In the genomic region with DNA sequence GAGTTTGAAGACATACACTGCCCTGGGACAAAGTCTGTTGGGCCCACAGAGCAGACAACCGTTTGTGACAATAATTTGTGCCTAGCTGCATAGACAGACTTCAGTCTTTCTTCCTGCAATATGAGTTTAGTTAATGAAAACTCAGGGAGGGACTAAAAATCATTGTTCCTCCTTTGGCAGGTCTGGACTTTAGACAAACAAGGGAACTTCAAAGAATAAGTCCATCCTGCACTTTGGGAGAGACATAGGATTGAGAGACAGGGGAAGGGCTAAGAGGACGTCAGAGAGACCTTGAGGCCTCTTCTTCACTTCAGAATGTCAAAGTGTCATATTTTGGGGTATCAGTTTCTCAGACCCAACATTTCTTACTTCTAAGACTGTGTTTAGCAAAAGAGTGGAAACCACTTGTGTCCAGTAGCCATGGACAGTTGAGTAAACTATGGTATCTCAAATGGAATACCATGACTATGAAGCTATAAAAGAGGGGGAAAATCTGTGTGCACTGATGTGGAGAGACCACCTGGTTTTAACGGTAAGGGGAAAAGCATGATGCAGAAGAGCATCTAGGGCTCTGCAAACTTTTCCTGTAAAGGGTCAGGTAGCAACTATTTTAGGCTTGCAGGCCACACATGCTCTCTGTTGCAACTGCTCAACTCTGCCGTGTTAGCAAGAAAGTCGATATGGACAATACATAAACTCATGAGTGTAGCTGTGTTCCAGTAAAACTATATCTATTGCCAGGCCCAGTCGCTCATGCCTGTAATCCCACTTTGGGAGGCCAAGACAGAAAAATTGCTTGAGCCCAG, we compare ENCODE assay signal across 1 cellular context.
TF ChIP-seq lines count a peak whose summit lies in the region.

No MANE protein-coding gene starts in this region.

TF ChIP-seq in HepG2, 621 proteins besides CTCF, POLR2A, EP300 and RAD21 (continued from another document and continues in another):
- TF ChIP-seq FOXK2 (IDR thresholded peaks at IDR 0.05) (no peak), ETV6 (CRISPR knock-in tag; conservative IDR thresholded peaks at IDR 0.05) (no peak), SOX5 (CRISPR knock-in tag; IDR thresholded peaks at IDR 0.05; ENCODE audit: borderline replicate concordance) (peak; percentile 92), ZKSCAN1 (IDR thresholded peaks at IDR 0.05; ENCODE audit: low read length) (no peak), NFIB (CRISPR knock-in tag; IDR thresholded peaks at IDR 0.05; ENCODE audit: borderline replicate concordance) (no peak), ZNF296 (CRISPR knock-in tag; conservative IDR thresholded peaks at IDR 0.05) (no peak), ATM (IDR thresholded peaks at IDR 0.05; ENCODE audit: borderline replicate concordance) (no peak), TARDBP (CRISPR knock-in tag; IDR thresholded peaks at IDR 0.05) (0 out of 2 replicates have a peak, but pooled peaks have one; percentile 30), MLLT10 (CRISPR knock-in tag; IDR thresholded peaks at IDR 0.05) (no peak), HNF4G (IDR thresholded peaks at IDR 0.05; ENCODE audit: borderline replicate concordance, low read depth, low read length) (no peak), HNF4G (CRISPR knock-in tag; IDR thresholded peaks at IDR 0.05; ENCODE audit: borderline replicate concordance, low read depth) (no peak), MIER3 (CRISPR knock-in tag; IDR thresholded peaks at IDR 0.05; ENCODE audit: borderline replicate concordance) (peak; percentile 41; the same call in 1 of the 2 replicates), ZBTB7B (CRISPR knock-in tag; IDR thresholded peaks at IDR 0.05) (peak; percentile 19; the same call in 1 of the 2 replicates), CCAR2 (optimal IDR thresholded peaks at IDR 0.05; ENCODE audit: low read depth, low read length) (no peak), ELF3 (CRISPR knock-in tag; IDR thresholded peaks at IDR 0.05) (peak; percentile 65; the same call in 1 of the 2 replicates), SOX6 (IDR thresholded peaks at IDR 0.05) (no peak), SOX6 (CRISPR knock-in tag; IDR thresholded peaks at IDR 0.05) (peak; percentile 91), ZNF263 (CRISPR knock-in tag; IDR thresholded peaks at IDR 0.05) (no peak), RFX3 (CRISPR knock-in tag; IDR thresholded peaks at IDR 0.05) (no peak), ZNF10 (CRISPR knock-in tag; IDR thresholded peaks at IDR 0.05; ENCODE audit: borderline replicate concordance, low read depth) (no peak), ZNF205 (CRISPR knock-in tag; IDR thresholded peaks at IDR 0.05) (0 out of 2 replicates have a peak, but pooled peaks have one; percentile 46), BHLHE40 (IDR thresholded peaks at IDR 0.05; ENCODE audit: low read length) (no peak), NCOR1 (IDR thresholded peaks at IDR 0.05; ENCODE audit: borderline replicate concordance, low read length) (peak; percentile 53; the same call in 1 of the 2 replicates), RFX5 (IDR thresholded peaks at IDR 0.05; ENCODE audit: low read depth, low read length) (no peak), ZNF256 (CRISPR knock-in tag; conservative IDR thresholded peaks at IDR 0.05) (no peak), ETV5 (CRISPR knock-in tag; IDR thresholded peaks at IDR 0.05; ENCODE audit: borderline replicate concordance) (no peak; the same call in 1 of the 2 replicates), IRF2 (CRISPR knock-in tag; IDR thresholded peaks at IDR 0.05) (0 out of 2 replicates have a peak, but pooled peaks have one; percentile 19), NR1H2 (CRISPR knock-in tag; IDR thresholded peaks at IDR 0.05; ENCODE audit: borderline replicate concordance, low read depth) (no peak), ZBTB1 (CRISPR knock-in tag; IDR thresholded peaks at IDR 0.05; ENCODE audit: borderline replicate concordance) (no peak), DNMT1 (CRISPR knock-in tag; IDR thresholded peaks at IDR 0.05) (no peak), ZSCAN31 (CRISPR knock-in tag; IDR thresholded peaks at IDR 0.05; ENCODE audit: low read depth) (no peak), ZNF589 (CRISPR knock-in tag; conservative IDR thresholded peaks at IDR 0.05) (no peak), CC2D1A (CRISPR knock-in tag; IDR thresholded peaks at IDR 0.05) (no peak), ZKSCAN8 (CRISPR knock-in tag; IDR thresholded peaks at IDR 0.05; ENCODE audit: borderline replicate concordance) (0 out of 2 replicates have a peak, but pooled peaks have one; percentile 55), YEATS2 (CRISPR knock-in tag; IDR thresholded peaks at IDR 0.05; ENCODE audit: borderline replicate concordance) (no peak), FOXP1 (IDR thresholded peaks at IDR 0.05) (no peak), FOXP1 (CRISPR knock-in tag; IDR thresholded peaks at IDR 0.05) (0 out of 2 replicates have a peak, but pooled peaks have one; percentile 8), MBD4 (IDR thresholded peaks at IDR 0.05; ENCODE audit: borderline replicate concordance, low read length) (0 out of 2 replicates have a peak, but pooled peaks have one; percentile 50), CEBPB (IDR thresholded peaks at IDR 0.05; ENCODE audit: borderline replicate concordance, low read depth, low read length) (peak; percentile 32; the same call in 1 of the 2 replicates), SIX4 (CRISPR knock-in tag; IDR thresholded peaks at IDR 0.05) (no peak), ZNF549 (CRISPR knock-in tag; IDR thresholded peaks at IDR 0.05) (no peak), NCOA2 (CRISPR knock-in tag; IDR thresholded peaks at IDR 0.05) (peak; percentile 61; the same call in 1 of the 2 replicates), POGZ (CRISPR knock-in tag; IDR thresholded peaks at IDR 0.05) (peak; percentile 45; the same call in 1 of the 2 replicates), MEIS2 (CRISPR knock-in tag; IDR thresholded peaks at IDR 0.05) (no peak), GPN1 (CRISPR knock-in tag; IDR thresholded peaks at IDR 0.05; ENCODE audit: borderline replicate concordance) (no peak), PAX8 (CRISPR knock-in tag; IDR thresholded peaks at IDR 0.05; ENCODE audit: borderline replicate concordance) (no peak), NFKB2 (CRISPR knock-in tag; IDR thresholded peaks at IDR 0.05; ENCODE audit: borderline replicate concordance) (no peak)
- TF ChIP-seq, protein P1, sequence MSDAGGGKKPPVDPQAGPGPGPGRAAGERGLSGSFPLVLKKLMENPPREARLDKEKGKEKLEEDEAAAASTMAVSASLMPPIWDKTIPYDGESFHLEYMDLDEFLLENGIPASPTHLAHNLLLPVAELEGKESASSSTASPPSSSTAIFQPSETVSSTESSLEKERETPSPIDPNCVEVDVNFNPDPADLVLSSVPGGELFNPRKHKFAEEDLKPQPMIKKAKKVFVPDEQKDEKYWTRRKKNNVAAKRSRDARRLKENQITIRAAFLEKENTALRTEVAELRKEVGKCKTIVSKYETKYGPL (CRISPR knock-in tag; IDR thresholded peaks at IDR 0.05), result no peak
- TF ChIP-seq, protein P2, sequence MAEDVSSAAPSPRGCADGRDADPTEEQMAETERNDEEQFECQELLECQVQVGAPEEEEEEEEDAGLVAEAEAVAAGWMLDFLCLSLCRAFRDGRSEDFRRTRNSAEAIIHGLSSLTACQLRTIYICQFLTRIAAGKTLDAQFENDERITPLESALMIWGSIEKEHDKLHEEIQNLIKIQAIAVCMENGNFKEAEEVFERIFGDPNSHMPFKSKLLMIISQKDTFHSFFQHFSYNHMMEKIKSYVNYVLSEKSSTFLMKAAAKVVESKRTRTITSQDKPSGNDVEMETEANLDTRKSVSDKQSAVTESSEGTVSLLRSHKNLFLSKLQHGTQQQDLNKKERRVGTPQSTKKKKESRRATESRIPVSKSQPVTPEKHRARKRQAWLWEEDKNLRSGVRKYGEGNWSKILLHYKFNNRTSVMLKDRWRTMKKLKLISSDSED (CRISPR knock-in tag; IDR thresholded peaks at IDR 0.05), result no peak
- TF ChIP-seq, protein P3, sequence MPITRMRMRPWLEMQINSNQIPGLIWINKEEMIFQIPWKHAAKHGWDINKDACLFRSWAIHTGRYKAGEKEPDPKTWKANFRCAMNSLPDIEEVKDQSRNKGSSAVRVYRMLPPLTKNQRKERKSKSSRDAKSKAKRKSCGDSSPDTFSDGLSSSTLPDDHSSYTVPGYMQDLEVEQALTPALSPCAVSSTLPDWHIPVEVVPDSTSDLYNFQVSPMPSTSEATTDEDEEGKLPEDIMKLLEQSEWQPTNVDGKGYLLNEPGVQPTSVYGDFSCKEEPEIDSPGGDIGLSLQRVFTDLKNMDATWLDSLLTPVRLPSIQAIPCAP (CRISPR knock-in tag; IDR thresholded peaks at IDR 0.05; ENCODE audit: low read depth), result no peak
- TF ChIP-seq, protein P4, sequence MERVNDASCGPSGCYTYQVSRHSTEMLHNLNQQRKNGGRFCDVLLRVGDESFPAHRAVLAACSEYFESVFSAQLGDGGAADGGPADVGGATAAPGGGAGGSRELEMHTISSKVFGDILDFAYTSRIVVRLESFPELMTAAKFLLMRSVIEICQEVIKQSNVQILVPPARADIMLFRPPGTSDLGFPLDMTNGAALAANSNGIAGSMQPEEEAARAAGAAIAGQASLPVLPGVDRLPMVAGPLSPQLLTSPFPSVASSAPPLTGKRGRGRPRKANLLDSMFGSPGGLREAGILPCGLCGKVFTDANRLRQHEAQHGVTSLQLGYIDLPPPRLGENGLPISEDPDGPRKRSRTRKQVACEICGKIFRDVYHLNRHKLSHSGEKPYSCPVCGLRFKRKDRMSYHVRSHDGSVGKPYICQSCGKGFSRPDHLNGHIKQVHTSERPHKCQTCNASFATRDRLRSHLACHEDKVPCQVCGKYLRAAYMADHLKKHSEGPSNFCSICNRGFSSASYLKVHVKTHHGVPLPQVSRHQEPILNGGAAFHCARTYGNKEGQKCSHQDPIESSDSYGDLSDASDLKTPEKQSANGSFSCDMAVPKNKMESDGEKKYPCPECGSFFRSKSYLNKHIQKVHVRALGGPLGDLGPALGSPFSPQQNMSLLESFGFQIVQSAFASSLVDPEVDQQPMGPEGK (CRISPR knock-in tag; IDR thresholded peaks at IDR 0.05), result peak; percentile 50; the same call in 1 of the 2 replicates
- TF ChIP-seq, protein P5, sequence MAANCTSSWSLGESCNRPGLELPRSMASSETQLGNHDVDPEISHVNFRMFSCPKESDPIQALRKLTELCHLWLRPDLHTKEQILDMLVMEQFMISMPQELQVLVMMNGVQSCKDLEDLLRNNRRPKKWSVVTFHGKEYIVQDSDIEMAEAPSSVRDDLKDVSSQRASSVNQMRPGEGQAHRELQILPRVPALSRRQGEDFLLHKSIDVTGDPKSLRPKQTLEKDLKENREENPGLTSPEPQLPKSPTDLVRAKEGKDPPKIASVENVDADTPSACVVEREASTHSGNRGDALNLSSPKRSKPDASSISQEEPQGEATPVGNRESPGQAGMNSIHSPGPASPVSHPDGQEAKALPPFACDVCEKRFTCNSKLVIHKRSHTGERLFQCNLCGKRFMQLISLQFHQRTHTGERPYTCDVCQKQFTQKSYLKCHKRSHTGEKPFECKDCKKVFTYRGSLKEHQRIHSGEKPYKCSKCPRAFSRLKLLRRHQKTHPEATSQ (CRISPR knock-in tag; IDR thresholded peaks at IDR 0.05; ENCODE audit: borderline replicate concordance), result peak; percentile 46; the same call in 1 of the 2 replicates
- TF ChIP-seq, protein P6, sequence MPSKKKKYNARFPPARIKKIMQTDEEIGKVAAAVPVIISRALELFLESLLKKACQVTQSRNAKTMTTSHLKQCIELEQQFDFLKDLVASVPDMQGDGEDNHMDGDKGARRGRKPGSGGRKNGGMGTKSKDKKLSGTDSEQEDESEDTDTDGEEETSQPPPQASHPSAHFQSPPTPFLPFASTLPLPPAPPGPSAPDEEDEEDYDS (CRISPR knock-in tag; IDR thresholded peaks at IDR 0.05), result peak; percentile 17; the same call in 1 of the 2 replicates
- TF ChIP-seq, protein P7, sequence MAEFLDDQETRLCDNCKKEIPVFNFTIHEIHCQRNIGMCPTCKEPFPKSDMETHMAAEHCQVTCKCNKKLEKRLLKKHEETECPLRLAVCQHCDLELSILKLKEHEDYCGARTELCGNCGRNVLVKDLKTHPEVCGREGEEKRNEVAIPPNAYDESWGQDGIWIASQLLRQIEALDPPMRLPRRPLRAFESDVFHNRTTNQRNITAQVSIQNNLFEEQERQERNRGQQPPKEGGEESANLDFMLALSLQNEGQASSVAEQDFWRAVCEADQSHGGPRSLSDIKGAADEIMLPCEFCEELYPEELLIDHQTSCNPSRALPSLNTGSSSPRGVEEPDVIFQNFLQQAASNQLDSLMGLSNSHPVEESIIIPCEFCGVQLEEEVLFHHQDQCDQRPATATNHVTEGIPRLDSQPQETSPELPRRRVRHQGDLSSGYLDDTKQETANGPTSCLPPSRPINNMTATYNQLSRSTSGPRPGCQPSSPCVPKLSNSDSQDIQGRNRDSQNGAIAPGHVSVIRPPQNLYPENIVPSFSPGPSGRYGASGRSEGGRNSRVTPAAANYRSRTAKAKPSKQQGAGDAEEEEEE (CRISPR knock-in tag; IDR thresholded peaks at IDR 0.05; ENCODE audit: borderline replicate concordance), result no peak
- TF ChIP-seq, protein P8, sequence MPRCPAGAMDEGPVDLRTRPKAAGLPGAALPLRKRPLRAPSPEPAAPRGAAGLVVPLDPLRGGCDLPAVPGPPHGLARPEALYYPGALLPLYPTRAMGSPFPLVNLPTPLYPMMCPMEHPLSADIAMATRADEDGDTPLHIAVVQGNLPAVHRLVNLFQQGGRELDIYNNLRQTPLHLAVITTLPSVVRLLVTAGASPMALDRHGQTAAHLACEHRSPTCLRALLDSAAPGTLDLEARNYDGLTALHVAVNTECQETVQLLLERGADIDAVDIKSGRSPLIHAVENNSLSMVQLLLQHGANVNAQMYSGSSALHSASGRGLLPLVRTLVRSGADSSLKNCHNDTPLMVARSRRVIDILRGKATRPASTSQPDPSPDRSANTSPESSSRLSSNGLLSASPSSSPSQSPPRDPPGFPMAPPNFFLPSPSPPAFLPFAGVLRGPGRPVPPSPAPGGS (CRISPR knock-in tag; IDR thresholded peaks at IDR 0.05), result no peak
- TF ChIP-seq, protein P9, sequence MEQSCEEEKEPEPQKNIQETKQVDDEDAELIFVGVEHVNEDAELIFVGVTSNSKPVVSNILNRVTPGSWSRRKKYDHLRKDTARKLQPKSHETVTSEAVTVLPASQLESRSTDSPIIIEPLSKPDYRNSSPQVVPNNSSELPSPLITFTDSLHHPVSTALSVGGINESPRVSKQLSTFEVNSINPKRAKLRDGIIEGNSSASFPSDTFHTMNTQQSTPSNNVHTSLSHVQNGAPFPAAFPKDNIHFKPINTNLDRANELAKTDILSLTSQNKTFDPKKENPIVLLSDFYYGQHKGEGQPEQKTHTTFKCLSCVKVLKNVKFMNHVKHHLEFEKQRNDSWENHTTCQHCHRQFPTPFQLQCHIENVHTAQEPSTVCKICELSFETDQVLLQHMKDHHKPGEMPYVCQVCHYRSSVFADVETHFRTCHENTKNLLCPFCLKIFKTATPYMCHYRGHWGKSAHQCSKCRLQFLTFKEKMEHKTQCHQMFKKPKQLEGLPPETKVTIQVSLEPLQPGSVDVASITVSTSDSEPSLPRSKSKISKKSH (CRISPR knock-in tag; IDR thresholded peaks at IDR 0.05; ENCODE audit: borderline replicate concordance), result no peak
- TF ChIP-seq, protein P10, sequence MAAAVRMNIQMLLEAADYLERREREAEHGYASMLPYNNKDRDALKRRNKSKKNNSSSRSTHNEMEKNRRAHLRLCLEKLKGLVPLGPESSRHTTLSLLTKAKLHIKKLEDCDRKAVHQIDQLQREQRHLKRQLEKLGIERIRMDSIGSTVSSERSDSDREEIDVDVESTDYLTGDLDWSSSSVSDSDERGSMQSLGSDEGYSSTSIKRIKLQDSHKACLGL (CRISPR knock-in tag; IDR thresholded peaks at IDR 0.05), result no peak
